In genomic region chr3:47996440-47996839, GRCh38 we compare ENCODE assay signal across 13 cellular contexts.
"Had no signal": no experiment of that assay in that cellular context is flagged by ENCODE, and none has a peak within 500 bp of the region (broad histone marks: within the 10 kb centered on the region; RNA-seq: fewer than 3 reads in every experiment).

No MANE protein-coding gene starts in this region.

- H3K27me3 Mint-ChIP-seq: activated B cell treated with CpG ODN at 0.5 μM for 24 hours; activated T-cell treated with anti-CD3 and anti-CD28 coated beads, Interleukin-2, amount 50 U/mL, for 24 hours; naive B cell; type B pancreatic cell had no signal

- DNase-seq: activated B cell treated with CpG ODN at 0.5 μM for 24 hours; activated T-cell treated with anti-CD3 and anti-CD28 coated beads, Interleukin-2, amount 50 U/mL, for 24 hours; cortex of kidney; effector CD8-positive, alpha-beta T cell; hippocampal formation; naive B cell; posterior cingulate gyrus had no signal

- H3K9me3 Mint-ChIP-seq: activated B cell treated with CpG ODN at 0.5 μM for 24 hours; activated T-cell treated with anti-CD3 and anti-CD28 coated beads, Interleukin-2, amount 50 U/mL, for 24 hours; naive B cell; T-helper 1 cell treated with Interleukin-12 subunit alpha and Interleukin-12 subunit beta and Interleukin-4 antibody, amounts not matched to agents 30 μg/mL and 1 μg/mL, for 36 hours; type B pancreatic cell had no signal

- H3K27ac ChIP-seq: epithelial cell of prostate, neutrophil, skin epidermis had no signal

- H3K4me3 Mint-ChIP-seq: activated B cell treated with CpG ODN at 0.5 μM for 24 hours; activated T-cell treated with anti-CD3 and anti-CD28 coated beads, Interleukin-2, amount 50 U/mL, for 24 hours; naive B cell; T-helper 1 cell treated with Interleukin-12 subunit alpha and Interleukin-12 subunit beta and Interleukin-4 antibody, amounts not matched to agents 30 μg/mL and 1 μg/mL, for 36 hours; type B pancreatic cell had no signal

- H3K4me3 ChIP-seq: lung, skin epidermis had no signal

- H3K27ac Mint-ChIP-seq: activated B cell treated with CpG ODN at 0.5 μM for 24 hours; activated T-cell treated with anti-CD3 and anti-CD28 coated beads, Interleukin-2, amount 50 U/mL, for 24 hours; T-helper 1 cell treated with Interleukin-12 subunit alpha and Interleukin-12 subunit beta and Interleukin-4 antibody, amounts not matched to agents 30 μg/mL and 1 μg/mL, for 36 hours; type B pancreatic cell had no signal

- H3K9me3 ChIP-seq: neutrophil had no signal

- H3K36me3 ChIP-seq: neutrophil had no signal

- H3K27me3 ChIP-seq: neutrophil had no signal
